1 cellular context compared by ENCODE assay signal in the genomic region with DNA sequence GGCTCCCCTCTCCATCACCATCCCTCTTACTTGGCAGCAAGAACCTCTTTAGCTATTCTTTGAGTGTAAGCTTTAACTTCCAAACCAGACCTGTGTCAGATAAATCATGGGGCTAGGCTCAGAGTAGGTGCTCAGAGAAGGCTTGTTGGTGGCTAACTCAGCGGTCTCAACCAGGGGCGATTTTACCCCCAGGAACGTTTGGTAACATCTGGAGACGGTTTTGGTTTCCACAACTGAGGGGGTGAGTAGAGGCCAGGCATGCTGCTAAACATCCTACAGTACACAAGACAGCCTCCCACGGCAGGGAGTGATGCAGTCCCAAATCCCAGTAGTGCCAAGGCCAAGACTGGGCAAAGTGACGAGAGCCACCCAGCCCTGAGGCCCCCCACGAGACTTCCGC.
TF ChIP-seq lines count a peak whose summit lies in the region.

No MANE protein-coding gene starts in this region.

TF ChIP-seq in IMR-90, 13 proteins besides CTCF, POLR2A, EP300 and RAD21 (continued from another document):
- TF ChIP-seq USF2 (IDR thresholded peaks at IDR 0.05; ENCODE audit: low read depth, low read length) (no peak), NFE2L2 (IDR thresholded peaks at IDR 0.05; ENCODE audit: low read depth, low read length) (no peak), MAZ (IDR thresholded peaks at IDR 0.05; ENCODE audit: borderline replicate concordance, low read depth, low read length) (no peak), BHLHE40 (IDR thresholded peaks at IDR 0.05; ENCODE audit: low read depth, low read length) (no peak), ELK1 (IDR thresholded peaks at IDR 0.05; ENCODE audit: borderline replicate concordance, low read depth, low read length) (no peak)
